Comparison of ENCODE assay signal across 25 cellular contexts in the genomic region with DNA sequence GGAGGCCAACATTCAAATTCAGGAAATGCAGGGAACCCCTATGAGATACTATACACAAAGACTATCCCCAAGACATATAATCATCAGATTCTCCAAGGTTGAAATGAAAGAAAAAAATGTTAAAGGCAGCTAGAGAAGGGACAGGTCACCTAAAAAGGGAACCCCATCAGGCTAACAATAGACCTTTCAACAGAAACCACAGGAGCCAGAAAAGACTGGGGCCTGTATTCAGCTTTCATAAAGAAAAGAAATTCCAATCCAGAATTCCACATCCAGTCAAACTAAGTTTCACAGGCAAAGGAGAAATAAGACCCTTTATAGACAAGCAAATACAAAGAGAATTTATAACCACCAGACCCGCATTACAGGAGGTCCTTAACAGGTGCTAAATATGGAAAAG.
A peak's percentile ranks its signal among the peaks of the same experiment; 100 is the strongest.
DNase-seq lines count a peak whose midpoint lies in the region; ATAC-seq, FAIRE-seq and TF ChIP-seq lines count a peak whose summit lies in the region.
"Had no signal": no experiment of that assay in that cellular context is flagged by ENCODE, and none has a peak within 500 bp of the region (broad histone marks: within the 10 kb centered on the region; RNA-seq: fewer than 3 reads in every experiment).

No MANE protein-coding gene starts in this region.

- H4K8ac ChIP-seq in H1 (ENCODE audit: extremely low read depth, insufficient read depth, low read length) (no peak overlapping the region), neuronal stem cell (ENCODE audit: low read depth, low read length) (no peak overlapping the region)

- no peak overlapping the region for H3K4me3 Mint-ChIP-seq in immature natural killer cell
- H3K4me3 Mint-ChIP-seq: CD4-positive, CD25-positive, alpha-beta regulatory T cell; CD8-positive, alpha-beta memory T cell; IgD-negative memory B cell had no signal

- no peak overlapping the region for H3K56ac ChIP-seq in H1 (replicated peaks; ENCODE audit: insufficient read length, low read depth, low read length)

- H3K4me3 ChIP-seq in HUES64 (ENCODE audit: low read length): no peak overlapping the region
- 0 out of 8 replicates have a peak overlapping the region, but pooled peaks of 1 of the 4 experiments have one; percentile 8 for H3K4me3 ChIP-seq in H1 (ENCODE audit: extremely low read depth in 1 of 4, insufficient read depth in 2 of 4, low read depth in 3 of 4, low read length in 4 of 4)
- peak overlapping the region; percentile 39; the same call in 1 of the 2 replicates for H3K4me3 ChIP-seq in iPS-20b (ENCODE audit: low read length)
- no peak overlapping the region for H3K4me3 ChIP-seq in neuronal stem cell (ENCODE audit: low read length in 2 of 2)
- H3K4me3 ChIP-seq: GM12878, GM23248 had no signal

- no peak overlapping the region for H2BK20ac ChIP-seq in H1 (ENCODE audit: low read length)

- CTCF ChIA-PET in H1 (lab: Charles Lee; ENCODE audit: partially characterized antibody): no interaction called here

- H4K20me1 ChIP-seq in H1 (replicated peaks in 1 of 2; ENCODE audit: control insufficient read depth in 1 of 2, insufficient read depth in 2 of 2, low read length in 2 of 2): no peaks in the 10 kb centered on the region

- H3K27me3 Mint-ChIP-seq in immature natural killer cell (ENCODE audit: low read depth in 3 of 3): no peaks in the 10 kb centered on the region
- H3K27me3 Mint-ChIP-seq: CD4-positive, CD25-positive, alpha-beta regulatory T cell; CD8-positive, alpha-beta memory T cell; IgD-negative memory B cell had no signal

- H4K91ac ChIP-seq in H1 (replicated peaks; ENCODE audit: insufficient read length, low read length): no peak overlapping the region
- no peak overlapping the region for H4K91ac ChIP-seq in neuronal stem cell (ENCODE audit: low read depth, low read length, poor library complexity)

- H3K23ac ChIP-seq in H1 (ENCODE audit: insufficient read length) (no peak overlapping the region), neuronal stem cell (ENCODE audit: low read depth, low read length, poor library complexity) (no peak overlapping the region)

- H3K36me3 Mint-ChIP-seq in immature natural killer cell: no peaks in the 10 kb centered on the region
- H3K36me3 Mint-ChIP-seq: CD4-positive, CD25-positive, alpha-beta regulatory T cell; CD8-positive, alpha-beta memory T cell; IgD-negative memory B cell had no signal

- H2BK5ac ChIP-seq in H1 (ENCODE audit: low read depth, low read length) (no peak overlapping the region), neuronal stem cell (ENCODE audit: low read length) (no peak overlapping the region)

- H3K14ac ChIP-seq in H1 (ENCODE audit: insufficient read length): no peak overlapping the region
- H3K14ac ChIP-seq in neuronal stem cell (ENCODE audit: low read length): no peak overlapping the region

- H3K18ac ChIP-seq in H1 (ENCODE audit: extremely low read depth, low read length): no peak overlapping the region
- no peak overlapping the region for H3K18ac ChIP-seq in neuronal stem cell (ENCODE audit: low read length)

- DNase-seq in H1 (ENCODE audit: low read depth in 1 of 2, low spot score in 2 of 2) (no peak), neuronal stem cell (ENCODE audit: low spot score) (peak; percentile 35), NCI-H524 (lab: John Stamatoyannopoulos, UW) (no peak), NCI-H2171 (lab: John Stamatoyannopoulos, UW) (no peak), immature natural killer cell (no peak)
- DNase-seq: ACHN; BE2C; C1 segment of cervical spinal cord; CD4-positive, CD25-positive, alpha-beta regulatory T cell; CD8-positive, alpha-beta memory T cell; COR-L47; DMS 273 treated with DMSO at 0.1 percent for 48 hours; DMS53; DND-41; EL; GM23248; H7; KBM-7 had no signal

- H2BK120ac ChIP-seq in H1 (replicated peaks; ENCODE audit: low read depth, low read length) (no peak overlapping the region), neuronal stem cell (ENCODE audit: low read depth, low read length) (no peak overlapping the region)

- FAIRE-seq in H1 (lab: Jason Lieb, UNC): no peak
- FAIRE-seq: A204.1, GM12878, HepG2 had no signal

- H3K4ac ChIP-seq in H1 (replicated peaks; ENCODE audit: insufficient read length, low read depth, low read length): no peak overlapping the region
- no peak overlapping the region for H3K4ac ChIP-seq in neuronal stem cell (ENCODE audit: low read length)

- no peak for TF ChIP-seq EP300 in H1 (IDR thresholded peaks at IDR 0.05; ENCODE audit: borderline replicate concordance in 1 of 2, low read depth in 2 of 2, low read length in 2 of 2)

- H3K79me1 ChIP-seq in H1 (ENCODE audit: low read depth, low read length): no peaks in the 10 kb centered on the region
- no peaks in the 10 kb centered on the region for H3K79me1 ChIP-seq in neuronal stem cell (ENCODE audit: low read depth, low read length)

- no peak overlapping the region for H2BK12ac ChIP-seq in H1 (ENCODE audit: low read depth, low read length)
- H2BK12ac ChIP-seq in neuronal stem cell (ENCODE audit: low read length): no peak overlapping the region

- no peak overlapping the region for H3K27ac Mint-ChIP-seq in immature natural killer cell
- H3K27ac Mint-ChIP-seq: CD4-positive, CD25-positive, alpha-beta regulatory T cell; CD8-positive, alpha-beta memory T cell; IgD-negative memory B cell had no signal

- no peaks in the 10 kb centered on the region for H3K9me3 ChIP-seq in HUES64 (ENCODE audit: insufficient read depth, low read depth, low read length)
- H3K9me3 ChIP-seq in H1 (ENCODE audit: insufficient read depth in 2 of 2, low read depth in 1 of 2, low read length in 1 of 2): no peaks in the 10 kb centered on the region; a peak in 1 of 4 replicates
- H3K9me3 ChIP-seq in iPS-20b (ENCODE audit: insufficient read depth, low read depth, low read length): no peaks in the 10 kb centered on the region
- peaks cover 0 to 8% of the 10 kb centered on the region in 2 donors for H3K9me3 ChIP-seq in neuronal stem cell (replicated peaks in 1 of 2; ENCODE audit: control insufficient read depth in 2 of 2, insufficient read depth in 1 of 2, low read depth in 1 of 2, low read length in 2 of 2)
- H3K9me3 ChIP-seq: BE2C had no signal

- no peak overlapping the region for H2AK5ac ChIP-seq in H1 (ENCODE audit: low read depth, low read length)
- no peak overlapping the region for H2AK5ac ChIP-seq in neuronal stem cell (ENCODE audit: low read depth, low read length)

- H3K4me2 ChIP-seq in H1 (ENCODE audit: insufficient read depth in 1 of 2, low read depth in 2 of 2, low read length in 2 of 2) (no peak overlapping the region), neuronal stem cell (ENCODE audit: insufficient read depth, low read length, poor library complexity, severe bottlenecking) (peak overlapping the region; percentile 11)

- no peaks in the 10 kb centered on the region for H3K4me1 Mint-ChIP-seq in immature natural killer cell
- H3K4me1 Mint-ChIP-seq: CD4-positive, CD25-positive, alpha-beta regulatory T cell; CD8-positive, alpha-beta memory T cell; IgD-negative memory B cell had no signal

- H3K9me3 Mint-ChIP-seq in immature natural killer cell: peaks cover 4 to 60% (median 33%) of the 10 kb centered on the region in 6 donors

- H3K79me2 ChIP-seq in H1 (ENCODE audit: control insufficient read depth in 1 of 2, insufficient read depth in 2 of 2, low read length in 2 of 2): no peaks in the 10 kb centered on the region

- H3K27ac ChIP-seq in HUES64 (ENCODE audit: low read depth, low read length) (peak overlapping the region; percentile 72), H1 (ENCODE audit: low read depth, low read length) (no peak overlapping the region), iPS-20b (ENCODE audit: low read length) (no peak overlapping the region), neuronal stem cell (replicated peaks; ENCODE audit: low read length) (no peak overlapping the region)
- H3K27ac ChIP-seq: GM23248 had no signal

- WGBS in HUES64: 63% methylated on average over 1 of the region's 1 CpG
- WGBS in H1 (ENCODE audit: extremely low coverage in 1 of 2, insufficient coverage in 1 of 2, insufficient read length in 1 of 2, insufficient replicate concordance in 2 of 2, low coverage in 1 of 2, low lambda C conversion rate in 2 of 2, missing lambda C conversion rate in 1 of 2), 2 experiments: 43% methylated on average over 1 of the region's 1 CpG; no CpG with 5 or more reads in 1 of the 2 experiments
- WGBS in neuronal stem cell (ENCODE audit: extremely low coverage in 2 of 2, insufficient read length in 2 of 2, insufficient replicate concordance in 1 of 2), 2 donors: no CpG with 5 or more reads among the region's 1 CpG

- H3K9ac ChIP-seq in HUES64 (ENCODE audit: low read depth, low read length) (no peak overlapping the region; the same call in 1 of the 2 replicates), H1 (replicated peaks in 1 of 4; ENCODE audit: extremely low read depth in 1 of 4, low read depth in 3 of 4, low read length in 3 of 4) (no peak overlapping the region), iPS-20b (ENCODE audit: low read depth, low read length) (no peak overlapping the region), neuronal stem cell (ENCODE audit: low read depth, low read length, poor library complexity) (no peak overlapping the region)
- H3K9ac ChIP-seq: GM23248 had no signal

- H3K27me3 ChIP-seq in HUES64 (ENCODE audit: insufficient read depth, low read length) (no peaks in the 10 kb centered on the region), H1 (replicated peaks in 1 of 4; ENCODE audit: control insufficient read depth in 3 of 4, extremely low read depth in 1 of 4, insufficient read depth in 3 of 4, low read length in 3 of 4) (no peaks in the 10 kb centered on the region), iPS-20b (ENCODE audit: insufficient read depth, low read length) (no peaks in the 10 kb centered on the region), neuronal stem cell (ENCODE audit: control insufficient read depth in 3 of 3, insufficient read depth in 3 of 3, low read depth in 1 of 3, low read length in 3 of 3) (no peaks in the 10 kb centered on the region)
- H3K27me3 ChIP-seq: BE2C had no signal

- no peak for ATAC-seq in GM19023 (IDR thresholded peaks at IDR 0.05; ENCODE audit: unreplicated experiment)
- ATAC-seq: GM12878, HepG2 had no signal

- H3K4me1 ChIP-seq in HUES64 (ENCODE audit: insufficient read depth, low read length) (peaks cover 39% of the 10 kb centered on the region), H1 (replicated peaks in 1 of 4; ENCODE audit: control insufficient read depth in 3 of 4, insufficient read depth in 4 of 4, low read length in 3 of 4) (peaks cover 0 to 13% (median 4%) of the 10 kb centered on the region in 4 experiments; a peak in 5 of 7 replicates), iPS-20b (ENCODE audit: insufficient read depth, low read length) (peaks cover 32% of the 10 kb centered on the region), neuronal stem cell (ENCODE audit: control insufficient read depth in 2 of 2, insufficient read depth in 1 of 2, low read depth in 1 of 2, low read length in 2 of 2) (peaks cover 3 to 8% of the 10 kb centered on the region in 2 donors)
- H3K4me1 ChIP-seq: BE2C had no signal

- H3K23me2 ChIP-seq in H1 (ENCODE audit: low read depth, low read length): no peaks in the 10 kb centered on the region

- H3K36me3 ChIP-seq in HUES64 (ENCODE audit: insufficient read depth, low read length) (no peaks in the 10 kb centered on the region), H1 (ENCODE audit: control insufficient read depth in 2 of 4, insufficient read depth in 4 of 4, low read length in 3 of 4) (no peaks in the 10 kb centered on the region), iPS-20b (ENCODE audit: insufficient read depth, low read depth, low read length) (no peaks in the 10 kb centered on the region), neuronal stem cell (replicated peaks in 1 of 2; ENCODE audit: control insufficient read depth in 2 of 2, insufficient read depth in 2 of 2, low read length in 2 of 2) (no peaks in the 10 kb centered on the region)
- H3K36me3 ChIP-seq: BE2C had no signal

- POLR2A ChIA-PET in H1 (lab: Charles Lee; ENCODE audit: partially characterized antibody): interaction anchor here (0.9 kb wide), 1 partner anchor 127 kb away, joined by 3 read pairs; no protein-coding TSS in a partner anchor

- TF ChIP-seq CTCF in H1 (IDR thresholded peaks at IDR 0.05; ENCODE audit: control extremely low read depth in 1 of 3, insufficient read depth in 1 of 3, low read depth in 1 of 3, low read length in 3 of 3): no peak

- H2AFZ ChIP-seq in H1 (ENCODE audit: low read length) (no peak overlapping the region), neuronal stem cell (ENCODE audit: low read length) (no peak overlapping the region)
- H2AFZ ChIP-seq: GM23248 had no signal

- no peak for TF ChIP-seq RAD21 in H1 (IDR thresholded peaks at IDR 0.05 in 1 of 2, conservative IDR thresholded peaks at IDR 0.05 in 1 of 2; ENCODE audit: low read depth in 2 of 2, low read length in 2 of 2)

- H4K5ac ChIP-seq in H1 (ENCODE audit: insufficient read length, low read depth, low read length): no peak overlapping the region

- no peak overlapping the region for H2BK15ac ChIP-seq in H1 (ENCODE audit: low read length)
- no peak overlapping the region for H2BK15ac ChIP-seq in neuronal stem cell (ENCODE audit: low read length)

- no peak for TF ChIP-seq POLR2A in H1 (IDR thresholded peaks at IDR 0.05; ENCODE audit: control extremely low read depth in 1 of 2, low read depth in 2 of 2, low read length in 2 of 2)
